Comparison of ENCODE assay signal across 10 cellular contexts in genomic region chr22:40025062-40025379, GRCh38. TPM values are rescaled to one million over a fixed set of nuclear protein-coding genes. Genes with fewer than 3 reads are reported as not detected.
DNase-seq lines count a peak whose midpoint lies in the region; ATAC-seq and TF ChIP-seq lines count a peak whose summit lies in the region.
"Not testable (repeated sequence)": the region's sequence is repeated elsewhere in the genome, so short reads cannot be mapped to it uniquely, and the experiment has no call there.
"Had no signal": no experiment of that assay in that cellular context is flagged by ENCODE, and none has a peak within 500 bp of the region (broad histone marks: within the 10 kb centered on the region; RNA-seq: fewer than 3 reads in every experiment).

No MANE protein-coding gene starts in this region.

- H3K4me1 ChIP-seq in PC-9 (replicated peaks; ENCODE audit: insufficient read depth); endodermal cell (ENCODE audit: control insufficient read depth, insufficient read depth, low read length): not testable (repeated sequence)

- H3K27me3 ChIP-seq in PC-9 (ENCODE audit: insufficient read depth, low read depth); endodermal cell (ENCODE audit: control insufficient read depth, insufficient read depth, low read length, poor library complexity, severe bottlenecking): not testable (repeated sequence)

- not testable (repeated sequence) for H3K4me3 ChIP-seq in PC-9; endodermal cell (ENCODE audit: low read length)

- H3K27me3 Mint-ChIP-seq in activated T-helper 17 cell treated with anti-CD3 and anti-CD28 coated beads, Interleukin-2, amount 50 U/mL, for 72 hours; endodermal cell (ENCODE audit: insufficient read depth); mesothelial cell of epicardium (ENCODE audit: low read depth); progenitor cell of endocrine pancreas: not testable (repeated sequence)

- peak; percentile 56 for TF ChIP-seq CTCF in 22Rv1 (IDR thresholded peaks at IDR 0.05)
- peak; percentile 4 for TF ChIP-seq CTCF in GM13977 (IDR thresholded peaks at IDR 0.05; ENCODE audit: extremely low read depth, insufficient read depth, missing control alignments)
- peak; percentile 68; the same call in 1 of the 2 replicates for TF ChIP-seq CTCF in PC-9 (conservative IDR thresholded peaks at IDR 0.05)
- peak; percentile 29 for TF ChIP-seq CTCF in endodermal cell (conservative IDR thresholded peaks at IDR 0.05)
- TF ChIP-seq CTCF in mesothelial cell of epicardium (IDR thresholded peaks at IDR 0.05; ENCODE audit: unreplicated experiment), result peak; percentile 7
- peak; percentile 7 for TF ChIP-seq CTCF in progenitor cell of endocrine pancreas (IDR thresholded peaks at IDR 0.05; ENCODE audit: unreplicated experiment)

- intact Hi-C loops in PC-9 (cut with micrococcal nuclease; ENCODE audit: unreplicated experiment), result loop anchor here (2.0 to 10.0 kb wide), 3 partner anchors 92 to 402 kb away; no protein-coding TSS in a partner anchor

- not testable (repeated sequence) for H3K4me2 ChIP-seq in PC-9

- POLR2A ChIA-PET in PC-9 (lab: Charles Lee; ENCODE audit: unreplicated experiment), result interaction anchor here (0.5 to 0.7 kb wide), 3 partner anchors 465 to 505 kb away, joined by 3 to 5 read pairs (median 4); partner anchors contain the start of gene ATF4

- not testable (repeated sequence) for H3K9me2 ChIP-seq in PC-9 (ENCODE audit: insufficient read depth)

- WGBS in endodermal cell (ENCODE audit: insufficient coverage in 1 of 2, insufficient read length in 1 of 2), 2 experiments, result 38 to 44% methylated on average over 5 of the region's 5 CpGs

- not testable (repeated sequence) for BruUV-seq in PC-9 (replicated peaks; lab: Mats Ljungman, UMichigan)

- CTCF ChIA-PET in PC-9 (lab: Charles Lee), result interaction anchor here (0.6 to 2.2 kb wide), 11 partner anchors 16 to 531 kb away, joined by 3 to 11 read pairs (median 3); no protein-coding TSS in a partner anchor

- H3K4me1 Mint-ChIP-seq in activated T-helper 17 cell treated with anti-CD3 and anti-CD28 coated beads, Interleukin-2, amount 50 U/mL, for 72 hours; endodermal cell; mesothelial cell of epicardium; progenitor cell of endocrine pancreas (ENCODE audit: low read depth): not testable (repeated sequence)

- peak; percentile 10 for ATAC-seq in activated T-helper 17 cell treated with anti-CD3 and anti-CD28 coated beads, Interleukin-2, amount 50 U/mL, for 72 hours (replicated peaks)

- not testable (repeated sequence) for H3K4me3 Mint-ChIP-seq in activated T-helper 17 cell treated with anti-CD3 and anti-CD28 coated beads, Interleukin-2, amount 50 U/mL, for 72 hours; endodermal cell; mesothelial cell of epicardium; progenitor cell of endocrine pancreas (ENCODE audit: low read depth)

- not testable (repeated sequence) for H3K9ac ChIP-seq in endodermal cell (ENCODE audit: extremely low read depth, low read length, poor library complexity, severe bottlenecking)

- not testable (repeated sequence) for H3K9me3 ChIP-seq in KOPT-K1 (ENCODE audit: insufficient read depth, low read length, poor library complexity, severe bottlenecking); PC-9 (ENCODE audit: insufficient read depth, low read depth); endodermal cell (ENCODE audit: control insufficient read depth, low read length)

- H3K27ac ChIP-seq in 22Rv1; PC-9; endodermal cell (ENCODE audit: low read depth, low read length): not testable (repeated sequence)
- peak overlapping the region; percentile 51 for H3K27ac ChIP-seq in KOPT-K1 (ENCODE audit: low read depth, low read length, poor library complexity, severe bottlenecking)

- not testable (repeated sequence) for H3K27ac Mint-ChIP-seq in activated T-helper 17 cell treated with anti-CD3 and anti-CD28 coated beads, Interleukin-2, amount 50 U/mL, for 72 hours; endodermal cell; mesothelial cell of epicardium; progenitor cell of endocrine pancreas

- H3K36me3 Mint-ChIP-seq in activated T-helper 17 cell treated with anti-CD3 and anti-CD28 coated beads, Interleukin-2, amount 50 U/mL, for 72 hours (ENCODE audit: low read depth); mesothelial cell of epicardium; progenitor cell of endocrine pancreas (ENCODE audit: insufficient read depth): not testable (repeated sequence)
- H3K36me3 Mint-ChIP-seq in endodermal cell (ENCODE audit: low read depth), result peaks cover 18% of the 10 kb centered on the region

- not testable (repeated sequence) for H3K36me3 ChIP-seq in KOPT-K1 (ENCODE audit: insufficient read depth, low read length); PC-9 (ENCODE audit: low read depth); endodermal cell (ENCODE audit: control insufficient read depth, insufficient read depth, low read length)

- H3K79me2 ChIP-seq in PC-9 (ENCODE audit: low read depth), result not testable (repeated sequence)

- in situ Hi-C loops in GM13977 (cut with MboI; ENCODE audit: low pct_unique_long_range_greater_than_20kb, low sequenced_read_pairs, unreplicated experiment), result not testable (repeated sequence)

- not testable (repeated sequence) for H3F3A ChIP-seq in PC-9 (ENCODE audit: insufficient read depth, low read depth)

- not testable (repeated sequence) for H3K9me3 Mint-ChIP-seq in activated T-helper 17 cell treated with anti-CD3 and anti-CD28 coated beads, Interleukin-2, amount 50 U/mL, for 72 hours; endodermal cell; mesothelial cell of epicardium; progenitor cell of endocrine pancreas (ENCODE audit: low read depth)

- H2AFZ ChIP-seq in PC-9, result not testable (repeated sequence)

- H4K20me1 ChIP-seq in PC-9 (ENCODE audit: insufficient read depth), result not testable (repeated sequence)

- not testable (repeated sequence) for DNase-seq in GM13977 (ENCODE audit: low spot score); PC-9; endodermal cell; mesothelial cell of epicardium (ENCODE audit: low spot score in 2 of 2, unreplicated experiment in 2 of 2); progenitor cell of endocrine pancreas (ENCODE audit: low spot score, unreplicated experiment)

RNA-seq across cellular contexts. Expression of gene FAM83F, which starts 30.3 kb away (rescaled TPM):
- 8.1 and 9.1 TPM in 2 replicates for total RNA-seq in PC-9 (2021)
- 1 to 10 TPM in 1 of 2 donors, under 1 TPM in 1; 0.37 to 1.3 TPM for total RNA-seq in activated T-helper 17 cell treated with anti-CD3 and anti-CD28 coated beads, Interleukin-2, amount 50 U/mL, for 72 hours
- total RNA-seq in endodermal cell, result 10 to 100 TPM; 18.9 to 34.1 TPM
- 2.2 TPM for polyA plus RNA-seq in endodermal cell (2013, experiment 1 of 2)
- polyA plus RNA-seq in endodermal cell (2013, experiment 2 of 2), result 1.9 TPM
- total RNA-seq in mesothelial cell of epicardium, result 6.5 to 8.0 TPM (median 7.2 TPM) in 3 replicates
- total RNA-seq in progenitor cell of endocrine pancreas, result 19.8 and 21.3 TPM in 2 replicates
- total RNA-seq: H4, RPMI7951 had no signal

Comparison
In these comparisons a context has a peak if more than half of its experiments do, and no peak if none do; other contexts are left out.
1. CTCF ChIP-seq: peak in every context shown above with its lines; median percentile 68 in PC-9; 56 in 22Rv1; 29 in endodermal cell; 7 in mesothelial cell of epicardium; 7 in progenitor cell of endocrine pancreas; 4 in GM13977.